Comparison of ENCODE assay signal across 8 cellular contexts in the genomic region with DNA sequence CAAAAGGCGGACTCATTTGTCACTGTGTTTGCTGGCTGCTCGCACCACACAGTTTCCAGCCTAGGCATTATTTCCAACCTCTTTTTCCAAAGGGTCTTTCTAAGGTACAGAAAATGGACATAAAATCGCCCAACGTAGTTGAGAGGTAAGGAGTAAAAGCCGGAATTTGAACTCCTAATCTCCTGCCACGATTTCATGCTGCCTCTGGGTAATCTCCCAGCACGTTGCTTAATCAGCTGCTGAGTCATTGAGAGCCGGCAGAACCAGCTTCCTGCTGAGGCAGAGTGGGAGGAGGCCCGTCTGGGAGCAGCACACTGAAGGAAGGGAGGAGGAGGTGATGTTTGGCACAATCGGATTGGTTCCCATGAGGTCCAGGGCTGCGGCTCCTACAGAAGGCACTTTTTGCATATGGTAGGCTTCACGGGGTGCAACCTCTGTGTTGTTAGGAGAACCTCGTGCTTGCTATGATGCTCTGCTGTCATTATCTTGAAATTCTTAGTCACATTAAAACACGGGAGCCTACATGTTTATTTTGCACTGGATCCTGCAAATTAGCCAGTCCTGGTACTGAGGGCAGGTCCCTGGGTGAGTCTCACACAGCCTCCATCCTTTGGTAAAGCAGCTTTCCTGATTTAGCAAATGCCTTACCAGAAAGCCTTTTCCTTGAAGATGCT.
DNase-seq lines count a peak whose midpoint lies in the region; ATAC-seq and TF ChIP-seq lines count a peak whose summit lies in the region.

No MANE protein-coding gene starts in this region.

- no peaks in the 10 kb centered on the region for H3K4me1 ChIP-seq in breast epithelium

- no peak for TF ChIP-seq CTCF in breast epithelium (IDR thresholded peaks at IDR 0.05)

- no peaks in the 10 kb centered on the region for H3K36me3 ChIP-seq in breast epithelium

- no peaks in the 10 kb centered on the region for H3K27me3 ChIP-seq in breast epithelium

- no peak overlapping the region for H3K27ac ChIP-seq in breast epithelium

- DNase-seq in NCI-H1417 (lab: John Stamatoyannopoulos, UW) (peak; percentile 14 to 68 (median 58)), NCI-H1417 treated with DMSO at 0.1 percent for 48 hours (lab: John Stamatoyannopoulos, UW) (no peak), NOMO-1 treated with dmso at 0.1 percent for 144 hours (lab: John Stamatoyannopoulos, UW; ENCODE audit: unreplicated experiment) (peak; percentile 92), breast epithelium (ENCODE audit: low spot score in 2 of 2) (peak; percentile 71), islet precursor cell (peak; percentile 98)
- DNase-seq in stimulated activated CD4-positive, alpha-beta T cell treated with anti-CD3 and anti-CD28 coated beads, Interleukin-1b, Interleukin-23, amount 100 ng/mL, for 48 hours, result peak; percentile 27

- no peak for ATAC-seq in HG03135 (IDR thresholded peaks at IDR 0.05; ENCODE audit: unreplicated experiment)
- no peak for ATAC-seq in HG03469 (IDR thresholded peaks at IDR 0.05; ENCODE audit: unreplicated experiment)

- no peaks in the 10 kb centered on the region for H3K9me3 ChIP-seq in breast epithelium

- intact Hi-C loops in breast epithelium (cut with DNase I; ENCODE audit: low total_unique reads), result no loop called here

- no peak overlapping the region for H3K4me3 ChIP-seq in breast epithelium

- TF ChIP-seq POLR2A in breast epithelium (IDR thresholded peaks at IDR 0.05), result no peak
